30 cellular contexts compared by ENCODE assay signal in genomic region chr10:63646491-63646890, GRCh38.
"Had no signal": no experiment of that assay in that cellular context is flagged by ENCODE, and none has a peak within 500 bp of the region (broad histone marks: within the 10 kb centered on the region; RNA-seq: fewer than 3 reads in every experiment).

No MANE protein-coding gene starts in this region.

- ATAC-seq: activated CD8-positive, alpha-beta memory T cell treated with anti-CD3 and anti-CD28 coated beads, Interleukin-2, amount 10 ng/mL, durations not matched to agents 7 days and 5 days; activated CD8-positive, alpha-beta T cell treated with anti-CD3 and anti-CD28 coated beads for 36 hours; body of pancreas; esophagus mucosa; gastrocnemius medialis; left ventricle myocardium superior; naive thymus-derived CD8-positive, alpha-beta T cell had no signal

- H3K36me3 Mint-ChIP-seq: activated CD8-positive, alpha-beta memory T cell treated with anti-CD3 and anti-CD28 coated beads, Interleukin-2, amount 10 ng/mL, durations not matched to agents 7 days and 5 days; activated naive CD4-positive, alpha-beta T cell treated with anti-CD3 and anti-CD28 coated beads, Interleukin-2, amount 50 U/mL, for 24 hours; mesothelial cell of epicardium; naive thymus-derived CD8-positive, alpha-beta T cell; neural progenitor cell; type B pancreatic cell had no signal

- DNase-seq: activated CD4-positive, alpha-beta T cell treated with anti-CD3 and anti-CD28 coated beads, Interleukin-2, amount 10 ng/mL, durations not matched to agents 7 days and 5 days; activated CD4-positive, CD25-positive, alpha-beta regulatory T cell treated with anti-CD3 and anti-CD28 coated beads, Interleukin-2, amount 50 U/mL, for 72 hours; activated CD8-positive, alpha-beta memory T cell treated with anti-CD3 and anti-CD28 coated beads, Interleukin-2, amount 10 ng/mL, durations not matched to agents 7 days and 5 days; activated CD8-positive, alpha-beta T cell treated with anti-CD3 and anti-CD28 coated beads for 36 hours; activated gamma-delta T cell; activated T-cell treated with anti-CD3 and anti-CD28 coated beads for 4 hours; anterior cingulate cortex; body of pancreas; effector CD8-positive, alpha-beta T cell; gastrocnemius medialis; hippocampal formation; left ventricle myocardium superior; mammary epithelial cell; naive thymus-derived CD8-positive, alpha-beta T cell; stimulated activated CD4-positive, alpha-beta T cell treated with anti-CD3 and anti-CD28 coated beads, Interleukin-2, amount 100 ng/mL, for 48 hours; stimulated activated CD8-positive, alpha-beta memory T cell treated with anti-CD3 and anti-CD28 coated beads, Interleukin-4, amount 100 ng/mL, for 48 hours; stimulated activated naive CD4-positive, alpha-beta T cell treated with Interleukin-2 at 50 U/mL for 16 hours; WERI-Rb-1 had no signal

- FAIRE-seq: TTC549 had no signal

- H3K9me3 Mint-ChIP-seq: activated CD4-positive, alpha-beta T cell treated with anti-CD3 and anti-CD28 coated beads, Interleukin-2, amount 10 ng/mL, durations not matched to agents 7 days and 5 days; activated CD8-positive, alpha-beta T cell treated with anti-CD3 and anti-CD28 coated beads for 36 hours; activated naive CD4-positive, alpha-beta T cell treated with anti-CD3 and anti-CD28 coated beads, Interleukin-2, amount 50 U/mL, for 24 hours; activated T-helper 1 cell treated with anti-CD3 and anti-CD28 coated beads, Interleukin-12 subunit alpha, Interleukin-12 subunit beta, Interleukin-2, Interleukin-4 antibody, amounts not matched to agents 30 ng/mL and 10 ng/mL and 1 ng/mL, durations not matched to agents 14 hours and 24 hours and 36 hours; dendritic cell treated with granulocyte-macrophage colony-stimulating factor and Interleukin-4, amounts not matched to agents 40 ng/mL and 50 ng/mL, for 4 days; mesothelial cell of epicardium; naive thymus-derived CD8-positive, alpha-beta T cell; neural progenitor cell; type B pancreatic cell had no signal

- H3K4me1 Mint-ChIP-seq: activated CD8-positive, alpha-beta memory T cell treated with anti-CD3 and anti-CD28 coated beads, Interleukin-2, amount 10 ng/mL, durations not matched to agents 7 days and 5 days; neural progenitor cell had no signal

- H3K27ac Mint-ChIP-seq: activated CD4-positive, alpha-beta T cell treated with anti-CD3 and anti-CD28 coated beads, Interleukin-2, amount 10 ng/mL, durations not matched to agents 7 days and 5 days; activated CD8-positive, alpha-beta memory T cell treated with anti-CD3 and anti-CD28 coated beads, Interleukin-2, amount 10 ng/mL, durations not matched to agents 7 days and 5 days; activated CD8-positive, alpha-beta T cell treated with anti-CD3 and anti-CD28 coated beads for 36 hours; activated naive CD4-positive, alpha-beta T cell treated with anti-CD3 and anti-CD28 coated beads, Interleukin-2, amount 50 U/mL, for 24 hours; activated T-helper 1 cell treated with anti-CD3 and anti-CD28 coated beads, Interleukin-12 subunit alpha, Interleukin-12 subunit beta, Interleukin-2, Interleukin-4 antibody, amounts not matched to agents 30 ng/mL and 10 ng/mL and 1 ng/mL, durations not matched to agents 14 hours and 24 hours and 36 hours; dendritic cell treated with granulocyte-macrophage colony-stimulating factor and Interleukin-4, amounts not matched to agents 40 ng/mL and 50 ng/mL, for 4 days; mesothelial cell of epicardium; naive thymus-derived CD8-positive, alpha-beta T cell; neural progenitor cell; progenitor cell of endocrine pancreas; type B pancreatic cell had no signal

- H3K27me3 Mint-ChIP-seq: activated CD4-positive, alpha-beta T cell treated with anti-CD3 and anti-CD28 coated beads, Interleukin-2, amount 10 ng/mL, durations not matched to agents 7 days and 5 days; activated CD8-positive, alpha-beta T cell treated with anti-CD3 and anti-CD28 coated beads for 36 hours; activated naive CD4-positive, alpha-beta T cell treated with anti-CD3 and anti-CD28 coated beads, Interleukin-2, amount 50 U/mL, for 24 hours; progenitor cell of endocrine pancreas; type B pancreatic cell had no signal

- H3K4me3 Mint-ChIP-seq: activated CD4-positive, alpha-beta T cell treated with anti-CD3 and anti-CD28 coated beads, Interleukin-2, amount 10 ng/mL, durations not matched to agents 7 days and 5 days; activated CD8-positive, alpha-beta memory T cell treated with anti-CD3 and anti-CD28 coated beads, Interleukin-2, amount 10 ng/mL, durations not matched to agents 7 days and 5 days; activated CD8-positive, alpha-beta T cell treated with anti-CD3 and anti-CD28 coated beads for 36 hours; activated naive CD4-positive, alpha-beta T cell treated with anti-CD3 and anti-CD28 coated beads, Interleukin-2, amount 50 U/mL, for 24 hours; activated T-helper 1 cell treated with anti-CD3 and anti-CD28 coated beads, Interleukin-12 subunit alpha, Interleukin-12 subunit beta, Interleukin-2, Interleukin-4 antibody, amounts not matched to agents 30 ng/mL and 10 ng/mL and 1 ng/mL, durations not matched to agents 14 hours and 24 hours and 36 hours; dendritic cell treated with granulocyte-macrophage colony-stimulating factor and Interleukin-4, amounts not matched to agents 40 ng/mL and 50 ng/mL, for 4 days; mesothelial cell of epicardium; naive thymus-derived CD8-positive, alpha-beta T cell; neural progenitor cell; type B pancreatic cell had no signal

- H3K4me3 ChIP-seq: body of pancreas, cardiac muscle cell, gastrocnemius medialis, neural progenitor cell, thoracic aorta, vagina had no signal
